ENCODE assay signal across 11 cellular contexts in the genomic region with DNA sequence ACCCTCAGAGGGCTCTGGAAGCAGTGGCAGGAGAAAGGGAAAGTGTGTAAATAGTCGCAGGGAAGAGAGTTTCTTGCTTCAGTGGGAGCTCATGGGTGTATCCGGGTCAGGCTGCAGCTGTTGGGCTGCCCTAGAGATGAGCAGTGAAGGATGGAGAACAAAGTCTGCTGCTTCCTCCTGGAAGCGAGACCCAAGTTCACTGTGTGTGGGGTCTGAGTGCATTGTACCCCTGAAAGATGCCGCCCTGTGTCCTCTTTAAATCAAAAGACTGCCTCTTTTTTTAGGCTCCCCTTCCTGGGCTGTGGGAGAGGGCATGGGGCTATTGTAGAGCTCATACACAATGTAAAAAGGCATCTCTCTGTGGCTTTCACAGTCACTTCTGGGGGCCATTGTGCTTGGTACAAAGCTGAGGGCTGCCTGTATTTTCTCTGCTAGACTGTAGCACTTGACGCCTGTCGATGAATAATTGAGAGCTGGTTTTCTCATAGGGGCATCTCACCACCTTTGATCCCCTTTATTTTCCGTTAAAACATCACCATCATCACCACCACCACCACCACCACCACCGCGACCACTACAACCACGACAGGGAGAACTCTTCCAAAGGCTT.
A peak's percentile ranks its signal among the peaks of the same experiment; 100 is the strongest.
DNase-seq lines count a peak whose midpoint lies in the region; ATAC-seq and TF ChIP-seq lines count a peak whose summit lies in the region.
"Had no signal": no experiment of that assay in that cellular context is flagged by ENCODE, and none has a peak within 500 bp of the region (broad histone marks: within the 10 kb centered on the region; RNA-seq: fewer than 3 reads in every experiment).

No MANE protein-coding gene starts in this region.

- H3K36me3 Mint-ChIP-seq in central memory CD8-positive, alpha-beta T cell (ENCODE audit: insufficient read depth), result peaks cover 6% of the 10 kb centered on the region
- H3K36me3 Mint-ChIP-seq in nephron progenitor cell (ENCODE audit: low read depth), result peaks cover 19% of the 10 kb centered on the region

- peak overlapping the region; percentile 96 for H3K27ac Mint-ChIP-seq in central memory CD8-positive, alpha-beta T cell (ENCODE audit: low read depth)
- H3K27ac Mint-ChIP-seq in nephron progenitor cell, result no peak overlapping the region

- peaks cover 82% of the 10 kb centered on the region for H3K4me1 Mint-ChIP-seq in central memory CD8-positive, alpha-beta T cell
- H3K4me1 Mint-ChIP-seq in nephron progenitor cell, result peaks cover 19% of the 10 kb centered on the region

- peak; percentile 48 for ATAC-seq in HG03135 (IDR thresholded peaks at IDR 0.05; ENCODE audit: unreplicated experiment)
- peak; percentile 35 for ATAC-seq in central memory CD8-positive, alpha-beta T cell (replicated peaks; ENCODE audit: extremely low read depth, poor library complexity, severe bottlenecking)

- peak; percentile 4 for DNase-seq in stimulated activated naive CD4-positive, alpha-beta T cell treated with Interleukin-2 at 50 U/mL for 16 hours (lab: John Stamatoyannopoulos, UW)
- DNase-seq in stimulated activated naive CD4-positive, alpha-beta T cell (lab: John Stamatoyannopoulos, UW), result no peak
- no peak for DNase-seq in central memory CD8-positive, alpha-beta T cell (ENCODE audit: low spot score in 2 of 2)
- DNase-seq in cerebellar nuclear complex (lab: John Stamatoyannopoulos, UW), result no peak
- DNase-seq in nephron progenitor cell, result no peak
- DNase-seq in NK-92 (lab: John Stamatoyannopoulos, UW; ENCODE audit: unreplicated experiment), result no peak
- no peak for DNase-seq in NCI-H526 (lab: John Stamatoyannopoulos, UW)
- DNase-seq: heart right ventricle; NCI-H1048; stimulated activated CD4-positive, alpha-beta T cell treated with anti-CD3 and anti-CD28 coated beads, Interleukin-4, amount 100 ng/mL, for 24 hours had no signal

- peak overlapping the region; percentile 67 for H3K4me3 Mint-ChIP-seq in central memory CD8-positive, alpha-beta T cell
- H3K4me3 Mint-ChIP-seq in nephron progenitor cell, result no peak overlapping the region

- TF ChIP-seq CTCF in nephron progenitor cell (IDR thresholded peaks at IDR 0.05), result no peak

- H3K27me3 Mint-ChIP-seq in central memory CD8-positive, alpha-beta T cell, result no peaks in the 10 kb centered on the region
- H3K27me3 Mint-ChIP-seq in nephron progenitor cell (ENCODE audit: low read depth, poor library complexity), result no peaks in the 10 kb centered on the region

- peaks cover 5% of the 10 kb centered on the region for H3K9me3 Mint-ChIP-seq in central memory CD8-positive, alpha-beta T cell
- peaks cover 13% of the 10 kb centered on the region for H3K9me3 Mint-ChIP-seq in nephron progenitor cell
